ENCODE assay signal across 1 cellular context in the genomic region with DNA sequence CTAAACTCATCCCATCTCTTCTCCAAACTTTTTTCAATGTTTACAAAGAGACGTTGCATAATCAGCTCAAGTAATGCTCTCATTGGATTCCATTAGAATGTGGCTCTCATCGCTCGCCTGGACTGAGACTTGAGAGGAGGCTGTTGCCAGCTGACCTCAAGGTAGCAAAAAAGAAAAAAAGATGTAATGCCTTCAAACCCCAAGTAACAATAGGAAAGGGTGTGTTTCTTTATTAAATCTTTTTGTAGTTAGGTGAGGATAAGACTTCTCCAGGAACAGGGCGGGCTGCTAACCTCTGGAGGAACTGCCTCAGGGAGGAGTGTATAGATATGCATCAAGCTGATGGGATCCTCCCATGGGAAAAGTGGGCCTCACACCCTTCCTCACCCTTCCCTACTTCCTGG.
TF ChIP-seq lines count a peak whose summit lies in the region.

No MANE protein-coding gene starts in this region.

TF ChIP-seq in IMR-90, 13 proteins besides CTCF, POLR2A, EP300 and RAD21 (continued from another document):
- TF ChIP-seq CEBPB (IDR thresholded peaks at IDR 0.05; ENCODE audit: low read depth, low read length): peak; percentile 94
